Comparison of ENCODE assay signal across 1 cellular context in the genomic region with DNA sequence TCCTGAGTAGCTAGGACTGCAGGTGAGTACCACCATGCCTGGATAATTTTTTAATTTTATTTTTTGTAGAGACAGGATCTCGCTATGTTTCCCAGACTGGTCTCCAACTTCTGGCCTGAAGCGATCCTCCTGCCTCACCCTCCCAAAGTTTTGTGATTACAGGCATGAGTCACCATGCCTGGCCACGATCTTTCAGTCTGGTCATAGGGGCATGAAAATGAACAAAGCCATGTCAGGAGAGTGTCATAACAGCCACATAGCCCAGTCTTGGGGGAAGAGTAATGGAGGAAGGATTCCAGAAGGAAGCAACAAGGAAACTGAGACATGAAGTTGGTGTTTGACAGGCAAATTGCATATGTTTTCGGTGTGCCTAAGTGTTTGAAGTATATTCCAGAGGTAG.
TF ChIP-seq lines count a peak whose summit lies in the region.

No MANE protein-coding gene starts in this region.

TF ChIP-seq in K562, 482 proteins besides CTCF, POLR2A, EP300 and RAD21:
- TF ChIP-seq LARP7 (IDR thresholded peaks at IDR 0.05) (no peak), DPF2 (IDR thresholded peaks at IDR 0.05) (peak; percentile 22; the same call in 1 of the 2 replicates), JUND (IDR thresholded peaks at IDR 0.05; ENCODE audit: borderline replicate concordance, low read depth, low read length) (peak; percentile 78), JUND (tag; IDR thresholded peaks at IDR 0.05; ENCODE audit: borderline replicate concordance, low read depth, low read length) (peak; percentile 62; the same call in 1 of the 3 replicates), THRAP3 (IDR thresholded peaks at IDR 0.05; ENCODE audit: borderline replicate concordance) (no peak), FOSL1 (tag; conservative IDR thresholded peaks at IDR 0.05) (peak; percentile 72), RBM34 (IDR thresholded peaks at IDR 0.05; ENCODE audit: borderline replicate concordance, insufficient read depth, low read length) (no peak), FUS (optimal IDR thresholded peaks at IDR 0.05; ENCODE audit: low read depth, low read length) (no peak)
- TF ChIP-seq, protein P1, sequence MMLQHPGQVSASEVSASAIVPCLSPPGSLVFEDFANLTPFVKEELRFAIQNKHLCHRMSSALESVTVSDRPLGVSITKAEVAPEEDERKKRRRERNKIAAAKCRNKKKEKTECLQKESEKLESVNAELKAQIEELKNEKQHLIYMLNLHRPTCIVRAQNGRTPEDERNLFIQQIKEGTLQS (IDR thresholded peaks at IDR 0.05): peak; percentile 83
- TF ChIP-seq, protein P1 (CRISPR knock-in tag; conservative IDR thresholded peaks at IDR 0.05): no peak
